Comparison of ENCODE assay signal across 8 cellular contexts in the genomic region with DNA sequence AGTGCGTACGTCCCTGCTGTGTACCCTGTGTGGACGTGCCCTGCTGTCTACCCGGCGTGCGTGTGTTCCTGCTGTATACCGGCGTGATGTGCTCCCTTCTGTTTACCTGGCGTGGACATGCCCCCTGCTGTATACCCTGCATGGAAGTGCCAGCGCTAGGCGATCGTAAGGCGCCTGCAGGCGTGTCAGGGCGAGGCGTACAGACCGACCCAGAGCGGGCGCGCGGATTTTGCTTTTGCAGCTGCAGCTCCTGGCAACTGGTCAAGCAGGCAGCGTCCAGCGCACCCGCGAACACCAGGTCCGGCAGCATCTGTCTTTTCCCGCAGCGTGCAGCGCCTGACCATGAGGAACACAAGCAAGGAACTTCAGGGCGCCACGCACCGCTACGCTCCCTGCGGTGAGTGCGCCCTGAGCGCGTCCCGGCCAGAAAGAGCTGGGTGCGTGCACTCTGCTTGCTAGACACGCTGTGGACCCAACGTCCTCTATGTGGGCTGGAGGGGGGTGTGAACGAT. TPM values are rescaled to one million over a fixed set of nuclear protein-coding genes. Genes with fewer than 3 reads are reported as not detected.
DNase-seq lines count a peak whose midpoint lies in the region; ATAC-seq and TF ChIP-seq lines count a peak whose summit lies in the region.

No MANE protein-coding gene starts in this region.

- peaks cover 54% of the 10 kb centered on the region for H3K27me3 Mint-ChIP-seq in T-helper 1 cell treated with Interleukin-12 subunit alpha and Interleukin-12 subunit beta and Interleukin-4 antibody, amounts not matched to agents 30 μg/mL and 1 μg/mL, for 36 hours (ENCODE audit: low read depth)
- peaks cover 22 to 23% of the 10 kb centered on the region in 2 donors for H3K27me3 Mint-ChIP-seq in natural killer cell (ENCODE audit: low read depth in 2 of 2)

- H3K9me3 Mint-ChIP-seq in T-helper 1 cell treated with Interleukin-12 subunit alpha and Interleukin-12 subunit beta and Interleukin-4 antibody, amounts not matched to agents 30 μg/mL and 1 μg/mL, for 36 hours: no peaks in the 10 kb centered on the region
- no peaks in the 10 kb centered on the region for H3K9me3 Mint-ChIP-seq in natural killer cell

- intact Hi-C loops in natural killer cell (cut with micrococcal nuclease): loop anchor here (2.0 kb wide), 2 partner anchors 45 to 49 kb away; no protein-coding TSS in a partner anchor

- H3K36me3 Mint-ChIP-seq in T-helper 1 cell treated with Interleukin-12 subunit alpha and Interleukin-12 subunit beta and Interleukin-4 antibody, amounts not matched to agents 30 μg/mL and 1 μg/mL, for 36 hours (ENCODE audit: low read depth): no peaks in the 10 kb centered on the region
- no peaks in the 10 kb centered on the region for H3K36me3 Mint-ChIP-seq in natural killer cell

- peak overlapping the region; percentile 51 for H3K4me3 ChIP-seq in RWPE2 (ENCODE audit: severe bottlenecking)
- H3K4me3 ChIP-seq in esophagus (ENCODE audit: low read depth in 1 of 2, low read length in 2 of 2): peak overlapping the region; percentile 46 to 53

- peaks cover 11% of the 10 kb centered on the region for H3K4me1 ChIP-seq in RWPE2 (ENCODE audit: insufficient read depth, poor library complexity, severe bottlenecking)
- H3K4me1 ChIP-seq in esophagus (ENCODE audit: control insufficient read depth in 2 of 2, insufficient read depth in 2 of 2, low read length in 1 of 2): peaks cover 0 to 9% of the 10 kb centered on the region in 2 donors

- peak overlapping the region; percentile 83 for H3K4me3 Mint-ChIP-seq in T-helper 1 cell treated with Interleukin-12 subunit alpha and Interleukin-12 subunit beta and Interleukin-4 antibody, amounts not matched to agents 30 μg/mL and 1 μg/mL, for 36 hours
- H3K4me3 Mint-ChIP-seq in natural killer cell: peak overlapping the region; percentile 89

- TF ChIP-seq CTCF in RWPE2 (IDR thresholded peaks at IDR 0.05; ENCODE audit: poor library complexity, severe bottlenecking) (no peak), natural killer cell (IDR thresholded peaks at IDR 0.05) (no peak)

- peak overlapping the region; percentile 45 for H3K27ac Mint-ChIP-seq in T-helper 1 cell treated with Interleukin-12 subunit alpha and Interleukin-12 subunit beta and Interleukin-4 antibody, amounts not matched to agents 30 μg/mL and 1 μg/mL, for 36 hours
- H3K27ac Mint-ChIP-seq in natural killer cell: peak overlapping the region; percentile 62 to 83

- H3K36me3 ChIP-seq in RWPE2 (ENCODE audit: low read depth) (no peaks in the 10 kb centered on the region), esophagus (ENCODE audit: control insufficient read depth in 2 of 2, insufficient read depth in 2 of 2, low read length in 1 of 2) (no peaks in the 10 kb centered on the region)

- ATAC-seq in RWPE2 (ENCODE audit: low read depth): peak; percentile 28
- peak in 2 of 3 donors; percentile 1 to 11 for ATAC-seq in natural killer cell
- no peak for ATAC-seq in GM19467 (IDR thresholded peaks at IDR 0.05; ENCODE audit: unreplicated experiment)

- no peaks in the 10 kb centered on the region for H3K27me3 ChIP-seq in RWPE2 (ENCODE audit: insufficient read depth, poor library complexity, severe bottlenecking)
- no peaks in the 10 kb centered on the region for H3K27me3 ChIP-seq in esophagus (ENCODE audit: control insufficient read depth in 1 of 2, insufficient read depth in 2 of 2, low read length in 2 of 2)

- H3K4me1 Mint-ChIP-seq in T-helper 1 cell treated with Interleukin-12 subunit alpha and Interleukin-12 subunit beta and Interleukin-4 antibody, amounts not matched to agents 30 μg/mL and 1 μg/mL, for 36 hours (ENCODE audit: low read depth): peaks cover 5% of the 10 kb centered on the region
- peaks cover 8 to 12% of the 10 kb centered on the region in 2 donors for H3K4me1 Mint-ChIP-seq in natural killer cell

- DNase-seq in T-helper 1 cell: no peak
- no peak for DNase-seq in RWPE2 (ENCODE audit: low spot score)
- no peak for DNase-seq in natural killer cell
- DNase-seq in NCI-H2107 treated with DMSO at 0.1 percent for 48 hours (lab: John Stamatoyannopoulos, UW; ENCODE audit: unreplicated experiment): no peak
- DNase-seq in NCI-H1105 (lab: John Stamatoyannopoulos, UW): no peak

- H3K27ac ChIP-seq in RWPE2 (ENCODE audit: poor library complexity, severe bottlenecking) (no peak overlapping the region), esophagus (ENCODE audit: low read depth in 2 of 2, low read length in 1 of 2) (no peak overlapping the region)

- H3K9me3 ChIP-seq in RWPE2 (ENCODE audit: severe bottlenecking) (no peaks in the 10 kb centered on the region), esophagus (ENCODE audit: control insufficient read depth in 2 of 2, insufficient read depth in 1 of 2, low read depth in 1 of 2, low read length in 1 of 2) (no peaks in the 10 kb centered on the region)

- WGBS in esophagus, 2 donors: 3 to 4% methylated on average over 42 of the region's 42 CpGs

RNA-seq across cellular contexts. Expression of a gene that starts 0.7 kb away (rescaled TPM):
- polyA plus RNA-seq in esophagus: under 1 TPM; 0.73 to 0.80 TPM
- total RNA-seq in natural killer cell: under 1 TPM in 1 of 3 donors, not detected in 2; 0.85 TPM

RNA-seq across cellular contexts. Expression of a gene that starts 7.1 kb away (rescaled TPM):
- polyA plus RNA-seq in esophagus: under 1 TPM in 1 of 2 donors, not detected in 1; 0.02 TPM
- 1 to 10 TPM in 1 of 3 donors, not detected in 2; 1.3 TPM for total RNA-seq in natural killer cell

RNA-seq across cellular contexts. Expression of a gene that starts 53.0 kb away (rescaled TPM):
- polyA plus RNA-seq in esophagus: 100 to 1,000 TPM; 134 to 211 TPM
- total RNA-seq in natural killer cell: 100 to 1,000 TPM in 2 of 3 donors, 10 to 100 TPM in 1; 98.5 to 121 (median 113) TPM

RNA-seq across cellular contexts. Expression of a gene that starts 56.6 kb away (rescaled TPM):
- 10 to 100 TPM in 1 of 2 donors, 1 to 10 TPM in 1; 5.4 to 13.5 TPM for polyA plus RNA-seq in esophagus
- 10 to 100 TPM; 55.6 to 75.0 (median 59.3) TPM for total RNA-seq in natural killer cell
